ENCODE assay signal across 25 cellular contexts in genomic region chr17:44024853-44025252, GRCh38. TPM values are rescaled to one million over a fixed set of nuclear protein-coding genes. Genes with fewer than 3 reads are reported as not detected.
A peak's percentile ranks its signal among the peaks of the same experiment; 100 is the strongest.
DNase-seq lines count a peak whose midpoint lies in the region; ATAC-seq, FAIRE-seq and TF ChIP-seq lines count a peak whose summit lies in the region.
"Had no signal": no experiment of that assay in that cellular context is flagged by ENCODE, and none has a peak within 500 bp of the region (broad histone marks: within the 10 kb centered on the region; RNA-seq: fewer than 3 reads in every experiment).

No MANE protein-coding gene starts in this region.

- DNase-seq in NCI-H1105 (lab: John Stamatoyannopoulos, UW), result peak; percentile 13
- no peak for DNase-seq in NCI-H1105 treated with DMSO at 0.1 percent for 48 hours (lab: John Stamatoyannopoulos, UW)
- no peak for DNase-seq in K562 (ENCODE audit: extremely low read depth in 1 of 4, low spot score in 3 of 4)
- peak; percentile 26 for DNase-seq in osteoblast (ENCODE audit: insufficient read length, low spot score, missing footprints)
- no peak for DNase-seq in stimulated activated naive CD8-positive, alpha-beta T cell treated with anti-CD3 and anti-CD28 coated beads, Interleukin-15, amount 100 ng/mL, for 72 hours
- DNase-seq in T-helper 2 cell, result no peak
- no peak for DNase-seq in SK-N-DZ (ENCODE audit: low spot score)
- DNase-seq: 8988T; Caco-2; CD4-positive, alpha-beta memory T cell; GDM1; GOT3; NCI-H187; NCI-H2227 treated with DMSO at 0.1 percent for 48 hours; NCI-H510A treated with DMSO at 0.1 percent for 48 hours; NCI-H748 treated with DMSO at 0.1 percent for 48 hours; OCI-M1 had no signal

- intact Hi-C loops in K562 (cut with micrococcal nuclease), result no loop called here

- H3K36me3 ChIP-seq in HEK293 (ENCODE audit: control insufficient read depth in 2 of 2, insufficient read depth in 1 of 2, low read length in 2 of 2), result peaks cover 4 to 72% of the 10 kb centered on the region in 2 experiments; a peak in 2 of 3 replicates
- peaks cover 53% of the 10 kb centered on the region; the same call in 2 of the 3 replicates for H3K36me3 ChIP-seq in K562 (ENCODE audit: control insufficient read depth, insufficient read depth, low read length)
- peaks cover 32% of the 10 kb centered on the region for H3K36me3 ChIP-seq in osteoblast (ENCODE audit: insufficient read depth, low read length)

- H3K4me1 Mint-ChIP-seq in stimulated activated naive CD8-positive, alpha-beta T cell treated with anti-CD3 and anti-CD28 coated beads, Interleukin-15, amount 100 ng/mL, for 72 hours, result no peaks in the 10 kb centered on the region

- no peak for FAIRE-seq in K562 (lab: Jason Lieb, UNC)
- FAIRE-seq: GM18507, HTR-8/SVneo, RCC 7860 had no signal

- H3K4me1 ChIP-seq in HEK293 (ENCODE audit: control insufficient read depth, insufficient read depth, low read length), result no peaks in the 10 kb centered on the region
- H3K4me1 ChIP-seq in K562 (replicated peaks in 1 of 2; ENCODE audit: control insufficient read depth in 2 of 2, insufficient read depth in 2 of 2, low read length in 2 of 2), result peaks cover 0 to 10% of the 10 kb centered on the region in 2 experiments; a peak in 2 of 5 replicates
- no peaks in the 10 kb centered on the region for H3K4me1 ChIP-seq in osteoblast (ENCODE audit: insufficient read depth, low read length)
- H3K4me1 ChIP-seq: Caco-2 had no signal

- TF ChIP-seq POLR2A in K562 (conservative IDR thresholded peaks at IDR 0.05), result no peak

- WGBS in K562 (ENCODE audit: insufficient coverage, low coverage, missing lambda C conversion rate), result 83% methylated on average over 4 of the region's 4 CpGs

- no TSS peak for BruUV-seq in K562 (replicated peaks; lab: Mats Ljungman, UMichigan)

- TF ChIP-seq CTCF in HEK293 (tag by site-specific recombination; IDR thresholded peaks at IDR 0.05) (no peak), K562 (IDR thresholded peaks at IDR 0.05 in 2 of 3, conservative IDR thresholded peaks at IDR 0.05 in 1 of 3; ENCODE audit: insufficient read depth in 2 of 3, low read depth in 1 of 3, low read length in 3 of 3) (no peak), osteoblast (IDR thresholded peaks at IDR 0.05; ENCODE audit: extremely low read depth, low read depth, low read length) (no peak)

- H3K4me3 Mint-ChIP-seq in stimulated activated naive CD8-positive, alpha-beta T cell treated with anti-CD3 and anti-CD28 coated beads, Interleukin-15, amount 100 ng/mL, for 72 hours, result no peak overlapping the region
- H3K4me3 Mint-ChIP-seq: CD4-positive, alpha-beta memory T cell had no signal

- in situ Hi-C loops in K562 (cut with MboI), result no loop called here

- H3K79me2 ChIP-seq in K562 (ENCODE audit: control insufficient read depth, insufficient read depth, low read length) (no peaks in the 10 kb centered on the region), osteoblast (ENCODE audit: insufficient read depth, low read length) (peaks cover 3% of the 10 kb centered on the region)

- peak overlapping the region in 1 of 2 experiments; percentile 41; a peak in 1 of 4 replicates for H3K9ac ChIP-seq in K562 (ENCODE audit: insufficient read depth in 1 of 2, low read depth in 2 of 2, low read length in 2 of 2)
- H3K9ac ChIP-seq: KMS-11 had no signal

- H3K4me2 ChIP-seq in K562 (ENCODE audit: insufficient read depth, low read length), result no peak overlapping the region
- no peak overlapping the region for H3K4me2 ChIP-seq in osteoblast (ENCODE audit: insufficient read depth, low read length)
- H3K4me2 ChIP-seq: KMS-11 had no signal

- POLR2A ChIA-PET in HEK293 (lab: Yijun Ruan, JAX) (no interaction called here), K562 (lab: Yijun Ruan, JAX) (interaction anchor here (0.6 to 1.0 kb wide), 6 partner anchors 10 to 529 kb away, joined by 3 to 4 read pairs (median 3); partner anchors contain the start of gene TMEM101)

- peak; percentile 24; the same call in 1 of the 3 replicates for ATAC-seq in K562
- no peak for ATAC-seq in stimulated activated naive CD8-positive, alpha-beta T cell treated with anti-CD3 and anti-CD28 coated beads, Interleukin-15, amount 100 ng/mL, for 72 hours
- ATAC-seq: HCT116, Right ventricle myocardium inferior had no signal

- no peaks in the 10 kb centered on the region for H3K27me3 Mint-ChIP-seq in stimulated activated naive CD8-positive, alpha-beta T cell treated with anti-CD3 and anti-CD28 coated beads, Interleukin-15, amount 100 ng/mL, for 72 hours
- H3K27me3 Mint-ChIP-seq: CD4-positive, alpha-beta memory T cell had no signal

- H3K27ac ChIP-seq in HEK293 (ENCODE audit: extremely low read depth, low read depth, low read length), result peak overlapping the region; percentile 17; the same call in 1 of the 2 replicates
- H3K27ac ChIP-seq in K562 (ENCODE audit: extremely low read depth, low read depth, low read length), result no peak overlapping the region
- no peak overlapping the region for H3K27ac ChIP-seq in osteoblast (ENCODE audit: low read depth, low read length)
- H3K27ac ChIP-seq: BLaER1 treated with 17β-estradiol and CSF1 and Interleukin-3, amounts not matched to agents 10 nM and 100 nM; KMS-11 had no signal

- H3K27me3 ChIP-seq in K562 (ENCODE audit: control insufficient read depth in 2 of 2, insufficient read depth in 2 of 2, low read length in 2 of 2) (no peaks in the 10 kb centered on the region), osteoblast (ENCODE audit: insufficient read depth, low read length) (no peaks in the 10 kb centered on the region)
- H3K27me3 ChIP-seq: BLaER1 treated with 17β-estradiol and CSF1 and Interleukin-3, amounts not matched to agents 10 nM and 100 nM had no signal

- H2AFZ ChIP-seq in K562 (ENCODE audit: low read depth, low read length) (no peak overlapping the region), osteoblast (ENCODE audit: low read length) (no peak overlapping the region)

- no peaks in the 10 kb centered on the region for H3K9me3 ChIP-seq in HEK293 (ENCODE audit: control insufficient read depth, insufficient read depth, low read depth, low read length)
- H3K9me3 ChIP-seq in K562 (replicated peaks; ENCODE audit: control insufficient read depth, insufficient read depth, low read depth, low read length), result no peaks in the 10 kb centered on the region
- H3K9me3 ChIP-seq in osteoblast (ENCODE audit: low read depth, low read length), result no peaks in the 10 kb centered on the region
- H3K9me3 ChIP-seq: BLaER1 treated with 17β-estradiol and CSF1 and Interleukin-3, amounts not matched to agents 10 nM and 100 nM; Caco-2 had no signal

- CTCF ChIA-PET in HEK293 (lab: Yijun Ruan, JAX) (interaction anchor here (0.9 to 1.0 kb wide), 3 partner anchors 14 to 147 kb away, joined by 3 to 4 read pairs (median 3); no protein-coding TSS in a partner anchor), K562 (lab: Yijun Ruan, JAX; ENCODE audit: low intra/inter-chr PET ratio) (no interaction called here)

- no peaks in the 10 kb centered on the region for H4K20me1 ChIP-seq in K562 (replicated peaks; ENCODE audit: control insufficient read depth, insufficient read depth, low read length)
- peaks cover 3% of the 10 kb centered on the region for H4K20me1 ChIP-seq in osteoblast (ENCODE audit: insufficient read depth, low read length)

- H3K27ac Mint-ChIP-seq in stimulated activated naive CD8-positive, alpha-beta T cell treated with anti-CD3 and anti-CD28 coated beads, Interleukin-15, amount 100 ng/mL, for 72 hours, result no peak overlapping the region

- no peaks in the 10 kb centered on the region for H3K9me1 ChIP-seq in K562 (ENCODE audit: control insufficient read depth, insufficient read depth, low read length)

- H3K9me3 Mint-ChIP-seq in stimulated activated naive CD8-positive, alpha-beta T cell treated with anti-CD3 and anti-CD28 coated beads, Interleukin-15, amount 100 ng/mL, for 72 hours, result no peaks in the 10 kb centered on the region
- H3K9me3 Mint-ChIP-seq: CD4-positive, alpha-beta memory T cell had no signal

- TF ChIP-seq RAD21 in K562 (CRISPR knock-in tag; conservative IDR thresholded peaks at IDR 0.05 in 1 of 2, IDR thresholded peaks at IDR 0.05 in 1 of 2), result no peak

- TF ChIP-seq EP300 in K562 (IDR thresholded peaks at IDR 0.05; ENCODE audit: low read length), result no peak

- H3K4me3 ChIP-seq in HEK293 (ENCODE audit: low read depth, low read length) (no peak overlapping the region), K562 (no peak overlapping the region), osteoblast (ENCODE audit: insufficient read depth, low read length) (no peak overlapping the region)
- H3K4me3 ChIP-seq: BLaER1 treated with 17β-estradiol and CSF1 and Interleukin-3, amounts not matched to agents 10 nM and 100 nM had no signal

RNA-seq across cellular contexts. Expression of gene TMEM101, which starts 10.1 kb away (rescaled TPM):
- total RNA-seq in K562 (2011; cell fraction: chromatin; rRNA removed; ENCODE audit: low replicate concordance), result 29.2 and 76.2 TPM in 2 replicates
- total RNA-seq in K562 (2011; cell fraction: nucleolus; rRNA removed), result 97.2 and 110 TPM in 2 replicates
- total RNA-seq in K562 (2011; cell fraction: nucleoplasm; rRNA removed), result 81.8 and 82.7 TPM in 2 replicates
- total RNA-seq in K562 (2014; rRNA removed) (42.8 and 45.1 TPM in 2 replicates), K562 (2014; rRNA removed; fragmentation: Illumina TruSeq; extraction: Trizol) (17.8 and 22.4 TPM in 2 replicates), K562 (2015; rRNA removed; fragmentation: Illumina TruSeq; extraction: Trizol) (27.2 and 30.8 TPM in 2 replicates), K562 (2021) (35.6 and 37.8 TPM in 2 replicates), osteoblast (41.3 and 47.8 TPM in 2 replicates)
- polyA plus RNA-seq in K562 (2011; rRNA removed) (35.4 and 49.7 TPM in 2 replicates), K562 (2014; fragmentation: Illumina TruSeq; extraction: Trizol) (21.2 and 31.4 TPM in 2 replicates), K562 (2014; fragmentation: Nextera tagmentation; extraction: Ambion mirVana) (100 to 1,000 TPM in 1 of 2 experiments, 10 to 100 TPM in 1; 79.4 to 110 TPM), K562 (2014; rRNA removed) (50.9 and 55.7 TPM in 2 replicates)
- 81.1 and 94.4 TPM in 2 replicates for polyA plus RNA-seq in K562 (2011; cell fraction: cytosol; rRNA removed)
- 33.4 and 33.8 TPM in 2 replicates for polyA plus RNA-seq in K562 (2011; cell fraction: nucleus; rRNA removed)
- 39.5 and 56.3 TPM in 2 replicates for polyA plus RNA-seq in K562 (2012)
- 34.9 and 37.8 TPM in 2 replicates for polyA minus RNA-seq in K562 (2011; rRNA and poly(A)+ RNA removed)
- 18.9 and 27.4 TPM in 2 replicates for polyA minus RNA-seq in K562 (2011; cell fraction: cytosol; rRNA and poly(A)+ RNA removed)
- 13.7 and 19.7 TPM in 2 replicates for polyA minus RNA-seq in K562 (2011; cell fraction: nucleus; rRNA and poly(A)+ RNA removed)
- polyA plus RNA-seq in SK-N-DZ (2014; cell fraction: cytosol; rRNA removed), result 83.1 and 84.0 TPM in 2 replicates
- 57.5 and 57.8 TPM in 2 replicates for polyA plus RNA-seq in SK-N-DZ (2014; cell fraction: nucleus; rRNA removed)

RNA-seq across cellular contexts. Expression of gene NAGS, which starts 20.4 kb away (rescaled TPM):
- total RNA-seq in K562 (2011; cell fraction: chromatin; rRNA removed; ENCODE audit: low replicate concordance), result not detected in 2 replicates
- not detected in 2 replicates for total RNA-seq in K562 (2011; cell fraction: nucleolus; rRNA removed)
- not detected in 2 replicates for total RNA-seq in K562 (2011; cell fraction: nucleoplasm; rRNA removed)
- total RNA-seq in K562 (2014; rRNA removed) (not detected in 2 replicates), K562 (2014; rRNA removed; fragmentation: Illumina TruSeq; extraction: Trizol) (not detected in 2 replicates), K562 (2015; rRNA removed; fragmentation: Illumina TruSeq; extraction: Trizol) (not detected in 2 replicates), K562 (2021) (not detected in 2 replicates), osteoblast (0.36 and 0.59 TPM in 2 replicates)
- polyA plus RNA-seq in K562 (2011; rRNA removed) (0.03 TPM in 1 of 2 replicates, not detected in the other), K562 (2014; fragmentation: Illumina TruSeq; extraction: Trizol) (0.10 TPM in 1 of 2 replicates, not detected in the other), K562 (2014; fragmentation: Nextera tagmentation; extraction: Ambion mirVana) (not detected), K562 (2014; rRNA removed) (0.28 TPM in 1 of 2 replicates, not detected in the other)
- polyA plus RNA-seq in K562 (2011; cell fraction: cytosol; rRNA removed), result 0.12 TPM in 1 of 2 replicates, not detected in the other
- polyA plus RNA-seq in K562 (2011; cell fraction: nucleus; rRNA removed), result not detected in 2 replicates
- 0.10 and 0.11 TPM in 2 replicates for polyA plus RNA-seq in K562 (2012)
- polyA minus RNA-seq in K562 (2011; rRNA and poly(A)+ RNA removed), result not detected in 2 replicates
- not detected in 2 replicates for polyA minus RNA-seq in K562 (2011; cell fraction: cytosol; rRNA and poly(A)+ RNA removed)
- polyA minus RNA-seq in K562 (2011; cell fraction: nucleus; rRNA and poly(A)+ RNA removed), result not detected in 2 replicates
- 2.3 and 2.6 TPM in 2 replicates for polyA plus RNA-seq in SK-N-DZ (2014; cell fraction: cytosol; rRNA removed)
- polyA plus RNA-seq in SK-N-DZ (2014; cell fraction: nucleus; rRNA removed), result 1.2 and 3.4 TPM in 2 replicates

RNA-seq across cellular contexts. Expression of gene LSM12, which starts 41.6 kb away (rescaled TPM):
- 48.1 and 49.0 TPM in 2 replicates for total RNA-seq in K562 (2011; cell fraction: chromatin; rRNA removed; ENCODE audit: low replicate concordance)
- total RNA-seq in K562 (2011; cell fraction: nucleolus; rRNA removed), result 32.9 and 33.7 TPM in 2 replicates
- total RNA-seq in K562 (2011; cell fraction: nucleoplasm; rRNA removed), result 64.8 and 108 TPM in 2 replicates
- total RNA-seq in K562 (2014; rRNA removed), result 53.0 and 71.1 TPM in 2 replicates
- 78.4 and 82.8 TPM in 2 replicates for total RNA-seq in K562 (2014; rRNA removed; fragmentation: Illumina TruSeq; extraction: Trizol)
- 95.0 and 102 TPM in 2 replicates for total RNA-seq in K562 (2015; rRNA removed; fragmentation: Illumina TruSeq; extraction: Trizol)
- total RNA-seq in K562 (2021), result 104 and 108 TPM in 2 replicates
- 66.3 and 82.2 TPM in 2 replicates for polyA plus RNA-seq in K562 (2011; rRNA removed)
- polyA plus RNA-seq in K562 (2011; cell fraction: cytosol; rRNA removed), result 56.4 and 75.0 TPM in 2 replicates
- polyA plus RNA-seq in K562 (2011; cell fraction: nucleus; rRNA removed), result 32.9 and 38.2 TPM in 2 replicates
- 40.9 and 63.3 TPM in 2 replicates for polyA plus RNA-seq in K562 (2012)
- polyA plus RNA-seq in K562 (2014; fragmentation: Illumina TruSeq; extraction: Trizol), result 98.5 and 124 TPM in 2 replicates
- 100 to 1,000 TPM in 1 of 2 experiments, 10 to 100 TPM in 1; 89.3 to 258 TPM for polyA plus RNA-seq in K562 (2014; fragmentation: Nextera tagmentation; extraction: Ambion mirVana)
- polyA plus RNA-seq in K562 (2014; rRNA removed), result 70.0 and 80.9 TPM in 2 replicates
- polyA minus RNA-seq in K562 (2011; rRNA and poly(A)+ RNA removed), result 133 and 173 TPM in 2 replicates
- 44.4 and 52.5 TPM in 2 replicates for polyA minus RNA-seq in K562 (2011; cell fraction: cytosol; rRNA and poly(A)+ RNA removed)
- 11.3 and 24.1 TPM in 2 replicates for polyA minus RNA-seq in K562 (2011; cell fraction: nucleus; rRNA and poly(A)+ RNA removed)
- total RNA-seq in osteoblast, result 59.0 and 65.4 TPM in 2 replicates
- 40.5 and 43.3 TPM in 2 replicates for polyA plus RNA-seq in SK-N-DZ (2014; cell fraction: cytosol; rRNA removed)
- polyA plus RNA-seq in SK-N-DZ (2014; cell fraction: nucleus; rRNA removed), result 18.4 and 18.9 TPM in 2 replicates

RNA-seq across cellular contexts. Expression of gene G6PC3, which starts 45.7 kb away (rescaled TPM):
- total RNA-seq in K562 (2011; cell fraction: chromatin; rRNA removed; ENCODE audit: low replicate concordance), result 33.6 and 98.9 TPM in 2 replicates
- total RNA-seq in K562 (2011; cell fraction: nucleolus; rRNA removed), result 135 and 137 TPM in 2 replicates
- total RNA-seq in K562 (2011; cell fraction: nucleoplasm; rRNA removed), result 99.2 and 101 TPM in 2 replicates
- total RNA-seq in K562 (2014; rRNA removed), result 31.1 and 37.6 TPM in 2 replicates
- 11.4 and 11.6 TPM in 2 replicates for total RNA-seq in K562 (2014; rRNA removed; fragmentation: Illumina TruSeq; extraction: Trizol)
- 24.1 and 26.8 TPM in 2 replicates for total RNA-seq in K562 (2015; rRNA removed; fragmentation: Illumina TruSeq; extraction: Trizol)
- total RNA-seq in K562 (2021), result 41.9 and 47.4 TPM in 2 replicates
- polyA plus RNA-seq in K562 (2011; rRNA removed), result 46.6 and 55.1 TPM in 2 replicates
- 121 and 218 TPM in 2 replicates for polyA plus RNA-seq in K562 (2011; cell fraction: cytosol; rRNA removed)
- polyA plus RNA-seq in K562 (2011; cell fraction: nucleus; rRNA removed), result 51.8 and 71.7 TPM in 2 replicates
- 62.0 and 81.3 TPM in 2 replicates for polyA plus RNA-seq in K562 (2012)
- polyA plus RNA-seq in K562 (2014; fragmentation: Illumina TruSeq; extraction: Trizol), result 49.5 and 60.5 TPM in 2 replicates
- polyA plus RNA-seq in K562 (2014; fragmentation: Nextera tagmentation; extraction: Ambion mirVana), result 10 to 100 TPM; 10.4 to 14.8 TPM
- 56.3 and 57.8 TPM in 2 replicates for polyA plus RNA-seq in K562 (2014; rRNA removed)
- polyA minus RNA-seq in K562 (2011; rRNA and poly(A)+ RNA removed), result 31.6 and 48.8 TPM in 2 replicates
- polyA minus RNA-seq in K562 (2011; cell fraction: cytosol; rRNA and poly(A)+ RNA removed), result 44.7 and 61.0 TPM in 2 replicates
- 24.7 and 25.6 TPM in 2 replicates for polyA minus RNA-seq in K562 (2011; cell fraction: nucleus; rRNA and poly(A)+ RNA removed)
- total RNA-seq in osteoblast, result 19.7 and 23.5 TPM in 2 replicates
- 60.7 and 63.3 TPM in 2 replicates for polyA plus RNA-seq in SK-N-DZ (2014; cell fraction: cytosol; rRNA removed)
- 29.9 and 36.7 TPM in 2 replicates for polyA plus RNA-seq in SK-N-DZ (2014; cell fraction: nucleus; rRNA removed)

Comparison
In these comparisons a context has a peak if more than half of its experiments do, and no peak if none do; other contexts are left out.
1. DNase-seq: peak in NCI-H1105 (single experiment) and osteoblast (single experiment); none in NCI-H1105 treated with DMSO at 0.1 percent for 48 hours (single experiment), K562 (0 of 4), stimulated activated naive CD8-positive, alpha-beta T cell treated with anti-CD3 and anti-CD28 coated beads, Interleukin-15, amount 100 ng/mL, for 72 hours (0 of 2), T-helper 2 cell (0 of 5) and SK-N-DZ (single experiment).